In genomic region chr9:120733190-120733589, GRCh38 we compare ENCODE assay signal across 14 cellular contexts. TPM values are rescaled to one million over a fixed set of nuclear protein-coding genes. Genes with fewer than 3 reads are reported as not detected.
DNase-seq lines count a peak whose midpoint lies in the region; ATAC-seq, FAIRE-seq and TF ChIP-seq lines count a peak whose summit lies in the region.
"Had no signal": no experiment of that assay in that cellular context is flagged by ENCODE, and none has a peak within 500 bp of the region (broad histone marks: within the 10 kb centered on the region; RNA-seq: fewer than 3 reads in every experiment).

No MANE protein-coding gene starts in this region.

- intact Hi-C loops in Right ventricle myocardium inferior (cut with DNase I): loop anchor here (10.0 kb wide), 1 partner anchor 118 kb away; no protein-coding TSS in a partner anchor

- POLR2A ChIA-PET in A549 (lab: Yijun Ruan, JAX) (no interaction called here), RWPE1 (lab: Yijun Ruan, JAX; ENCODE audit: low non-redundant PET) (no interaction called here)

- H3K27ac ChIP-seq in A549: peak overlapping the region; percentile 29 to 49; a peak in 3 of 6 replicates
- H3K27ac ChIP-seq in RWPE1: no peak overlapping the region

- CTCF ChIA-PET in A549 (lab: Yijun Ruan, JAX) (interaction anchor here (1.0 to 3.4 kb wide), 4 partner anchors 12 to 113 kb away, joined by 3 to 20 read pairs (median 8); no protein-coding TSS in a partner anchor), RWPE1 (lab: Yijun Ruan, JAX) (no interaction called here)

- no peak overlapping the region for H3K4me3 ChIP-seq in A549

- H3K9me3 ChIP-seq in A549: no peaks in the 10 kb centered on the region

- TF ChIP-seq EP300 in A549 (IDR thresholded peaks at IDR 0.05): no peak

- FAIRE-seq in A549 (lab: Jason Lieb, UNC): no peak

- DNase-seq in A549 (ENCODE audit: low read depth in 1 of 2, low spot score in 1 of 2): no peak
- peak; percentile 17 for DNase-seq in amniotic stem cell (lab: John Stamatoyannopoulos, UW)
- no peak for DNase-seq in Right ventricle myocardium inferior (ENCODE audit: missing footprints)
- DNase-seq in midbrain (lab: John Stamatoyannopoulos, UW): peak; percentile 41
- no peak for DNase-seq in epidermal melanocyte (ENCODE audit: insufficient read length, low spot score)
- no peak for DNase-seq in SW 1271 (lab: John Stamatoyannopoulos, UW)
- no peak for DNase-seq in RWPE1 (ENCODE audit: low spot score)
- DNase-seq in activated CD4-positive, alpha-beta T cell treated with anti-CD3 and anti-CD28 coated beads for 4 hours: no peak
- DNase-seq: 8988T; activated CD4-positive, alpha-beta T cell treated with anti-CD3 and anti-CD28 coated beads, Interleukin-2, amount 10 ng/mL, durations not matched to agents 7 days and 5 days; activated naive CD4-positive, alpha-beta T cell; DMS79; effector memory CD4-positive, alpha-beta T cell had no signal

- ATAC-seq in A549 (no peak), Right ventricle myocardium inferior (peak; percentile 62)
- ATAC-seq: stimulated activated effector memory CD8-positive, alpha-beta T cell treated with anti-CD3 and anti-CD28 coated beads, Interleukin-12 subunit alpha, Interleukin-12 subunit beta, amount 100 ng/mL, for 72 hours had no signal

- TF ChIP-seq RAD21 in A549 (conservative IDR thresholded peaks at IDR 0.05 in 1 of 2, IDR thresholded peaks at IDR 0.05 in 1 of 2): no peak

- no peak overlapping the region for H3K4me2 ChIP-seq in A549

- TF ChIP-seq CTCF in A549 (IDR thresholded peaks at IDR 0.05): no peak
- no peak for TF ChIP-seq CTCF in RWPE1 (conservative IDR thresholded peaks at IDR 0.05; ENCODE audit: low read depth)

- no peak for TF ChIP-seq POLR2A in A549 (IDR thresholded peaks at IDR 0.05; ENCODE audit: low read length)

- peaks cover 28% of the 10 kb centered on the region for H3K4me1 ChIP-seq in A549

- 73% methylated on average over 5 of the region's 5 CpGs for WGBS in A549 (ENCODE audit: missing lambda C conversion rate)

TF ChIP-seq in A549, 52 proteins besides CTCF, POLR2A, EP300 and RAD21:
- TF ChIP-seq MYC (IDR thresholded peaks at IDR 0.05; ENCODE audit: borderline replicate concordance, low read length) (no peak), EHMT2 (IDR thresholded peaks at IDR 0.05; ENCODE audit: low read depth) (no peak), RFX5 (IDR thresholded peaks at IDR 0.05) (no peak), REST (IDR thresholded peaks at IDR 0.05) (no peak)

RNA-seq across cellular contexts. Expression of gene MEGF9, which starts 18.9 kb away (rescaled TPM):
- polyA plus RNA-seq in A549 (2011; rRNA removed): 25.7 and 32.8 TPM in 2 replicates
- 7.3 and 9.4 TPM in 2 replicates for polyA plus RNA-seq in A549 (2012; cell fraction: cytosol; rRNA removed)
- polyA plus RNA-seq in A549 (2012; cell fraction: nucleus; rRNA removed): 3.7 and 4.9 TPM in 2 replicates
- polyA plus RNA-seq in A549 (2017; fragmentation: RNase III; extraction: RNeasy Plus Mini Kit Qiagen cat#74134 plus additional on column Dnase treatment): 21.1 to 33.4 TPM (median 30.0 TPM) in 3 replicates
- 15.9 and 19.0 TPM in 2 replicates for polyA minus RNA-seq in A549 (2011; rRNA and poly(A)+ RNA removed)
- 25.2 TPM for total RNA-seq in Right ventricle myocardium inferior

Comparison
In these comparisons a context has a peak if more than half of its experiments do, and no peak if none do; other contexts are left out.
1. DNase-seq: peak in amniotic stem cell (single experiment) and midbrain (single experiment); none in A549 (0 of 2), Right ventricle myocardium inferior (single experiment), epidermal melanocyte (single experiment), SW 1271 (0 of 2), RWPE1 (single experiment) and activated CD4-positive, alpha-beta T cell treated with anti-CD3 and anti-CD28 coated beads for 4 hours (0 of 2).